8 cellular contexts compared by ENCODE assay signal in the genomic region with DNA sequence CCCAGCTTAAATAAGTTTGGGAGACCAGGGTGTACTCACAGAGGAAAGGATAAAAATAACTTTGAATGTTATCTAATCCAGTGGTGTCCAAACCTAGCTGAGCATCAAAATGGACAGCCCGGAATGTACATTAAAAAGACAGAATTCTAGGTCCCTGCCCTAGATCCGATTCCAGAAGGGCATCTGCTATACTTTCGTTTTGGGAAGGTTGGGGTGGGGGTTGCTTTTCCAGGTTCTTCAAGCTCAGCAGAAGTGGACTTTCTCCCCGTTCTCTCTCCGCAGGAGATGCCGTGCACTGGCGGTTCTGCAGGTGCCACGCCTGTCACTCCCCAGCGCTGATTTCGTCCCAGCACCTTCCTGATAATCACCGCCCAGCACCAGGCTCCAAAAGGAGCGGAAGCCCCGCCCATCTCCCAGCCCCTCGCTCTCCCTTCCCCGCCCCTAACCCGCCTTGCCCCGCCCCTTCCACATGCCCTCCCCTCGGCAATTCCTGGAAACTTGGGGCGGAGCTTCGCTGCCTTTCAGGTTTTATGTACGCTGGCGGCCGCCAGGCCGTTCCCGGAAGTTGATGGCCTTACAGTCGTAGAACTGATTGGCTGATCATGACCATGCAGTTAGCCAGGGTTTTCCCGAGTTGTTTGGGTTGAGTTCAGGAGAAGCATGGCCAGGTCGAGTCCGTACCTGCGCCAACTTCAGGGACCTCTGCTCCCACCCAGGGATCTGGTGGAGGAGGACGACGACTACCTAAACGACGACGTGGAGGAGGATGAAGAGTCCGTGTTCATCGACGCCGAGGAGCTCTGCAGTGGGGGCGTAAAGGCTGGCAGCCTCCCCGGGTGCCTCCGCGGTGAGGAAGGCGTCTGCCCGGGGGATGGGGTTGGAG. TPM values are rescaled to one million over a fixed set of nuclear protein-coding genes. Genes with fewer than 3 reads are reported as not detected.
DNase-seq lines count a peak whose midpoint lies in the region; ATAC-seq and TF ChIP-seq lines count a peak whose summit lies in the region.

A gene (plus strand): TSS at position 550 of the 883 bp plus-strand sequence. CDS start 111 bp downstream, at position 661.

- no peak for TF ChIP-seq EP300 in suprapubic skin (IDR thresholded peaks at IDR 0.05)

- 1% methylated on average over 33 of the region's 45 CpGs for WGBS in suprapubic skin

- H3K36me3 ChIP-seq in suprapubic skin = no peaks in the 10 kb centered on the region

- H3K4me3 ChIP-seq in suprapubic skin = peak within 1 kb of the TSS; percentile 74

- peak within 1 kb of the TSS; percentile 69 for H3K27ac ChIP-seq in suprapubic skin

- DNase-seq in GM10266 (ENCODE audit: extremely low spot score) (peak; percentile 88), NCI-H1092 treated with DMSO at 0.1 percent for 48 hours (lab: John Stamatoyannopoulos, UW) (peak; percentile 90), glomerular endothelial cell (ENCODE audit: extremely low read depth, low read depth, low spot score) (peak; percentile 71), nucleus accumbens (lab: John Stamatoyannopoulos, UW) (peak; percentile 25 to 96 (median 88)), suprapubic skin (ENCODE audit: low spot score in 2 of 2) (peak; percentile 99)
- DNase-seq in activated naive CD4-positive, alpha-beta T cell treated with anti-CD3 and anti-CD28 coated beads, Interleukin-2, amount 50 U/mL, for 16 hours = peak; percentile 96

- no peaks in the 10 kb centered on the region for H3K9me3 ChIP-seq in suprapubic skin

- peak; percentile 93 for ATAC-seq in HG02623 (IDR thresholded peaks at IDR 0.05; ENCODE audit: unreplicated experiment)
- peak; percentile 99 for ATAC-seq in SK-N-SH treated with all-trans-retinoic acid at 6 μM for 48 hours

- no peaks in the 10 kb centered on the region for H3K27me3 ChIP-seq in suprapubic skin

- TF ChIP-seq POLR2A in suprapubic skin (IDR thresholded peaks at IDR 0.05) = peak in 1 of 2 donors; percentile 37

- peaks cover 14% of the 10 kb centered on the region for H3K4me1 ChIP-seq in suprapubic skin

- TF ChIP-seq CTCF in GM10266 (IDR thresholded peaks at IDR 0.05; ENCODE audit: control insufficient read depth, insufficient read depth, low read depth, missing control alignments) (no peak), suprapubic skin (IDR thresholded peaks at IDR 0.05) (no peak)

TF ChIP-seq in SK-N-SH treated with all-trans-retinoic acid at 6 μM for 48 hours, 23 proteins besides CTCF, POLR2A, EP300 and RAD21:
- TF ChIP-seq TCF4 (CRISPR knock-in tag; IDR thresholded peaks at IDR 0.05; ENCODE audit: borderline replicate concordance) = no peak
- no peak for TF ChIP-seq OSR1 (CRISPR knock-in tag; IDR thresholded peaks at IDR 0.05)
- TF ChIP-seq ZC3H10 (CRISPR knock-in tag; IDR thresholded peaks at IDR 0.05) = no peak
- no peak for TF ChIP-seq ARNTL (CRISPR knock-in tag; IDR thresholded peaks at IDR 0.05; ENCODE audit: borderline replicate concordance, low read depth)
- no peak for TF ChIP-seq ZNF70 (CRISPR knock-in tag; IDR thresholded peaks at IDR 0.05)
- TF ChIP-seq, protein P1, sequence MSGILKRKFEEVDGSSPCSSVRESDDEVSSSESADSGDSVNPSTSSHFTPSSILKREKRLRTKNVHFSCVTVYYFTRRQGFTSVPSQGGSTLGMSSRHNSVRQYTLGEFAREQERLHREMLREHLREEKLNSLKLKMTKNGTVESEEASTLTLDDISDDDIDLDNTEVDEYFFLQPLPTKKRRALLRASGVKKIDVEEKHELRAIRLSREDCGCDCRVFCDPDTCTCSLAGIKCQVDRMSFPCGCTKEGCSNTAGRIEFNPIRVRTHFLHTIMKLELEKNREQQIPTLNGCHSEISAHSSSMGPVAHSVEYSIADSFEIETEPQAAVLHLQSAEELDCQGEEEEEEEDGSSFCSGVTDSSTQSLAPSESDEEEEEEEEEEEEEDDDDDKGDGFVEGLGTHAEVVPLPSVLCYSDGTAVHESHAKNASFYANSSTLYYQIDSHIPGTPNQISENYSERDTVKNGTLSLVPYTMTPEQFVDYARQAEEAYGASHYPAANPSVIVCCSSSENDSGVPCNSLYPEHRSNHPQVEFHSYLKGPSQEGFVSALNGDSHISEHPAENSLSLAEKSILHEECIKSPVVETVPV (CRISPR knock-in tag; IDR thresholded peaks at IDR 0.05) = no peak
- no peak for TF ChIP-seq GLIS3 (CRISPR knock-in tag; IDR thresholded peaks at IDR 0.05)
- no peak for TF ChIP-seq TOX (CRISPR knock-in tag; IDR thresholded peaks at IDR 0.05; ENCODE audit: borderline replicate concordance)
- TF ChIP-seq ZFP30 (CRISPR knock-in tag; IDR thresholded peaks at IDR 0.05) = 0 out of 2 replicates have a peak, but pooled peaks have one; percentile 33
- TF ChIP-seq BACH2 (CRISPR knock-in tag; IDR thresholded peaks at IDR 0.05; ENCODE audit: borderline replicate concordance) = no peak
- TF ChIP-seq, protein P2, sequence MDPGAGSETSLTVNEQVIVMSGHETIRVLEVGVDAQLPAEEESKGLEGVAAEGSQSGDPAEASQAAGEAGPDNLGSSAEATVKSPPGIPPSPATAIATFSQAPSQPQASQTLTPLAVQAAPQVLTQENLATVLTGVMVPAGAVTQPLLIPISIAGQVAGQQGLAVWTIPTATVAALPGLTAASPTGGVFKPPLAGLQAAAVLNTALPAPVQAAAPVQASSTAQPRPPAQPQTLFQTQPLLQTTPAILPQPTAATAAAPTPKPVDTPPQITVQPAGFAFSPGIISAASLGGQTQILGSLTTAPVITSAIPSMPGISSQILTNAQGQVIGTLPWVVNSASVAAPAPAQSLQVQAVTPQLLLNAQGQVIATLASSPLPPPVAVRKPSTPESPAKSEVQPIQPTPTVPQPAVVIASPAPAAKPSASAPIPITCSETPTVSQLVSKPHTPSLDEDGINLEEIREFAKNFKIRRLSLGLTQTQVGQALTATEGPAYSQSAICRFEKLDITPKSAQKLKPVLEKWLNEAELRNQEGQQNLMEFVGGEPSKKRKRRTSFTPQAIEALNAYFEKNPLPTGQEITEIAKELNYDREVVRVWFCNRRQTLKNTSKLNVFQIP (CRISPR knock-in tag; IDR thresholded peaks at IDR 0.05; ENCODE audit: borderline replicate concordance, low read depth) = no peak
- TF ChIP-seq, protein P3, sequence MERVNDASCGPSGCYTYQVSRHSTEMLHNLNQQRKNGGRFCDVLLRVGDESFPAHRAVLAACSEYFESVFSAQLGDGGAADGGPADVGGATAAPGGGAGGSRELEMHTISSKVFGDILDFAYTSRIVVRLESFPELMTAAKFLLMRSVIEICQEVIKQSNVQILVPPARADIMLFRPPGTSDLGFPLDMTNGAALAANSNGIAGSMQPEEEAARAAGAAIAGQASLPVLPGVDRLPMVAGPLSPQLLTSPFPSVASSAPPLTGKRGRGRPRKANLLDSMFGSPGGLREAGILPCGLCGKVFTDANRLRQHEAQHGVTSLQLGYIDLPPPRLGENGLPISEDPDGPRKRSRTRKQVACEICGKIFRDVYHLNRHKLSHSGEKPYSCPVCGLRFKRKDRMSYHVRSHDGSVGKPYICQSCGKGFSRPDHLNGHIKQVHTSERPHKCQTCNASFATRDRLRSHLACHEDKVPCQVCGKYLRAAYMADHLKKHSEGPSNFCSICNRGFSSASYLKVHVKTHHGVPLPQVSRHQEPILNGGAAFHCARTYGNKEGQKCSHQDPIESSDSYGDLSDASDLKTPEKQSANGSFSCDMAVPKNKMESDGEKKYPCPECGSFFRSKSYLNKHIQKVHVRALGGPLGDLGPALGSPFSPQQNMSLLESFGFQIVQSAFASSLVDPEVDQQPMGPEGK (CRISPR knock-in tag; IDR thresholded peaks at IDR 0.05; ENCODE audit: borderline replicate concordance) = no peak
- no peak for TF ChIP-seq RARB (CRISPR knock-in tag; IDR thresholded peaks at IDR 0.05)
- TF ChIP-seq, protein P4, sequence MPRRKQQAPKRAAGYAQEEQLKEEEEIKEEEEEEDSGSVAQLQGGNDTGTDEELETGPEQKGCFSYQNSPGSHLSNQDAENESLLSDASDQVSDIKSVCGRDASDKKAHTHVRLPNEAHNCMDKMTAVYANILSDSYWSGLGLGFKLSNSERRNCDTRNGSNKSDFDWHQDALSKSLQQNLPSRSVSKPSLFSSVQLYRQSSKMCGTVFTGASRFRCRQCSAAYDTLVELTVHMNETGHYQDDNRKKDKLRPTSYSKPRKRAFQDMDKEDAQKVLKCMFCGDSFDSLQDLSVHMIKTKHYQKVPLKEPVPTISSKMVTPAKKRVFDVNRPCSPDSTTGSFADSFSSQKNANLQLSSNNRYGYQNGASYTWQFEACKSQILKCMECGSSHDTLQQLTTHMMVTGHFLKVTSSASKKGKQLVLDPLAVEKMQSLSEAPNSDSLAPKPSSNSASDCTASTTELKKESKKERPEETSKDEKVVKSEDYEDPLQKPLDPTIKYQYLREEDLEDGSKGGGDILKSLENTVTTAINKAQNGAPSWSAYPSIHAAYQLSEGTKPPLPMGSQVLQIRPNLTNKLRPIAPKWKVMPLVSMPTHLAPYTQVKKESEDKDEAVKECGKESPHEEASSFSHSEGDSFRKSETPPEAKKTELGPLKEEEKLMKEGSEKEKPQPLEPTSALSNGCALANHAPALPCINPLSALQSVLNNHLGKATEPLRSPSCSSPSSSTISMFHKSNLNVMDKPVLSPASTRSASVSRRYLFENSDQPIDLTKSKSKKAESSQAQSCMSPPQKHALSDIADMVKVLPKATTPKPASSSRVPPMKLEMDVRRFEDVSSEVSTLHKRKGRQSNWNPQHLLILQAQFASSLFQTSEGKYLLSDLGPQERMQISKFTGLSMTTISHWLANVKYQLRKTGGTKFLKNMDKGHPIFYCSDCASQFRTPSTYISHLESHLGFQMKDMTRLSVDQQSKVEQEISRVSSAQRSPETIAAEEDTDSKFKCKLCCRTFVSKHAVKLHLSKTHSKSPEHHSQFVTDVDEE (CRISPR knock-in tag; IDR thresholded peaks at IDR 0.05) = no peak
- TF ChIP-seq CSDC2 (CRISPR knock-in tag; IDR thresholded peaks at IDR 0.05) = no peak
- TF ChIP-seq ZFP3 (CRISPR knock-in tag; IDR thresholded peaks at IDR 0.05) = no peak
- no peak for TF ChIP-seq ESRRG (CRISPR knock-in tag; IDR thresholded peaks at IDR 0.05)
- TF ChIP-seq ZNF8 (CRISPR knock-in tag; IDR thresholded peaks at IDR 0.05) = peak; percentile 29; the same call in 1 of the 2 replicates

RNA-seq across cellular contexts. Expression of the gene that starts here (rescaled TPM):
- total RNA-seq in glomerular endothelial cell (1.5 and 2.7 TPM in 2 replicates), suprapubic skin (1 to 10 TPM; 1.5 to 2.7 (median 2.2) TPM)

Comparison
In these comparisons a context has a peak if more than half of its experiments do, and no peak if none do; other contexts are left out.
1. Peak in every context shown above with its lines: DNase-seq, ATAC-seq, H3K4me3 ChIP-seq and H3K27ac ChIP-seq.